Comparison of ENCODE assay signal across 10 cellular contexts in genomic region chr19:11911937-11912336, GRCh38. TPM values are rescaled to one million over a fixed set of nuclear protein-coding genes. Genes with fewer than 3 reads are reported as not detected.
DNase-seq lines count a peak whose midpoint lies in the region; TF ChIP-seq lines count a peak whose summit lies in the region.
"Not testable (repeated sequence)": the region's sequence is repeated elsewhere in the genome, so short reads cannot be mapped to it uniquely, and the experiment has no call there.
"Had no signal": no experiment of that assay in that cellular context is flagged by ENCODE, and none has a peak within 500 bp of the region (broad histone marks: within the 10 kb centered on the region; RNA-seq: fewer than 3 reads in every experiment).

No MANE protein-coding gene starts in this region.

- not testable (repeated sequence) for H3K23ac ChIP-seq in mesendoderm (ENCODE audit: low read length)

- not testable (repeated sequence) for H3K4me1 Mint-ChIP-seq in activated naive CD4-positive, alpha-beta T cell treated with anti-CD3 and anti-CD28 coated beads, Interleukin-2, amount 50 U/mL, for 24 hours; endodermal cell; progenitor cell of endocrine pancreas (ENCODE audit: low read depth)

- not testable (repeated sequence) for H3K4me1 ChIP-seq in BLaER1; endodermal cell (ENCODE audit: control insufficient read depth, insufficient read depth, low read length); mesendoderm (ENCODE audit: control insufficient read depth, low read depth, low read length)

- not testable (repeated sequence) for H3K9me3 Mint-ChIP-seq in activated naive CD4-positive, alpha-beta T cell treated with anti-CD3 and anti-CD28 coated beads, Interleukin-2, amount 50 U/mL, for 24 hours
- H3K9me3 Mint-ChIP-seq in endodermal cell (peaks cover 96% of the 10 kb centered on the region), progenitor cell of endocrine pancreas (ENCODE audit: low read depth) (peaks cover 43% of the 10 kb centered on the region)

- 100% methylated on average over 1 of the region's 1 CpG; no CpG with 5 or more reads in 1 of the 2 experiments for WGBS in endodermal cell (ENCODE audit: insufficient coverage in 1 of 2, insufficient read length in 1 of 2), 2 experiments
- WGBS in mesendoderm (ENCODE audit: extremely low coverage, insufficient coverage, low lambda C conversion rate): no CpG with 5 or more reads among the region's 1 CpG

- DNase-seq in KBM-7: peak; percentile 11
- DNase-seq in endodermal cell; progenitor cell of endocrine pancreas (ENCODE audit: low spot score, unreplicated experiment): not testable (repeated sequence)
- DNase-seq in left kidney (ENCODE audit: low read depth, low spot score): peak; percentile 8
- peak; percentile 19 for DNase-seq in mesendoderm

- peak overlapping the region; percentile 24 for H3K27ac Mint-ChIP-seq in activated naive CD4-positive, alpha-beta T cell treated with anti-CD3 and anti-CD28 coated beads, Interleukin-2, amount 50 U/mL, for 24 hours
- H3K27ac Mint-ChIP-seq in endodermal cell: not testable (repeated sequence)
- H3K27ac Mint-ChIP-seq in progenitor cell of endocrine pancreas: peak overlapping the region; percentile 2

- H3K79me1 ChIP-seq in mesendoderm (ENCODE audit: low read length): not testable (repeated sequence)

- TF ChIP-seq CTCF in endodermal cell (conservative IDR thresholded peaks at IDR 0.05); progenitor cell of endocrine pancreas (IDR thresholded peaks at IDR 0.05; ENCODE audit: unreplicated experiment): not testable (repeated sequence)

- H3K36me3 Mint-ChIP-seq in activated naive CD4-positive, alpha-beta T cell treated with anti-CD3 and anti-CD28 coated beads, Interleukin-2, amount 50 U/mL, for 24 hours: not testable (repeated sequence)
- peaks cover 30% of the 10 kb centered on the region for H3K36me3 Mint-ChIP-seq in endodermal cell (ENCODE audit: low read depth)
- H3K36me3 Mint-ChIP-seq in progenitor cell of endocrine pancreas (ENCODE audit: insufficient read depth): peaks cover 70% of the 10 kb centered on the region

- not testable (repeated sequence) for H3K27ac ChIP-seq in BLaER1; endodermal cell (ENCODE audit: low read depth, low read length); mesendoderm (ENCODE audit: low read depth, low read length)

- not testable (repeated sequence) for H2BK5ac ChIP-seq in mesendoderm (ENCODE audit: low read length)

- H3K18ac ChIP-seq in mesendoderm (ENCODE audit: low read length): not testable (repeated sequence)

- H3K4me3 ChIP-seq in BLaER1 (0 out of 2 replicates have a peak overlapping the region, but pooled peaks have one; percentile 22), endodermal cell (ENCODE audit: low read length) (peak overlapping the region; percentile 61)
- not testable (repeated sequence) for H3K4me3 ChIP-seq in mesendoderm (ENCODE audit: low read length)

- H2BK15ac ChIP-seq in mesendoderm (replicated peaks; ENCODE audit: low read depth): not testable (repeated sequence)

- H3K36me3 ChIP-seq in BLaER1: peaks cover 49% of the 10 kb centered on the region
- H3K36me3 ChIP-seq in endodermal cell (ENCODE audit: control insufficient read depth, insufficient read depth, low read length): peaks cover 19% of the 10 kb centered on the region
- not testable (repeated sequence) for H3K36me3 ChIP-seq in mesendoderm (ENCODE audit: control insufficient read depth, insufficient read depth, low read length)

- not testable (repeated sequence) for H3K4me2 ChIP-seq in BLaER1; mesendoderm (ENCODE audit: low read length)

- H3K27me3 ChIP-seq in BLaER1; endodermal cell (ENCODE audit: control insufficient read depth, insufficient read depth, low read length, poor library complexity, severe bottlenecking); mesendoderm (ENCODE audit: insufficient read depth, low read length, poor library complexity): not testable (repeated sequence)

- H3K56ac ChIP-seq in mesendoderm (ENCODE audit: low read length): not testable (repeated sequence)

- not testable (repeated sequence) for H2AK5ac ChIP-seq in mesendoderm (ENCODE audit: low read length)

- not testable (repeated sequence) for H3K79me2 ChIP-seq in mesendoderm (ENCODE audit: control insufficient read depth, insufficient read depth, low read length)

- in situ Hi-C loops in KBM-7 (cut with MboI; ENCODE audit: low pct_unique_long_range_greater_than_20kb, low sequenced_read_pairs): not testable (repeated sequence)

- H4K20me1 ChIP-seq in BLaER1: not testable (repeated sequence)

- H4K5ac ChIP-seq in mesendoderm (ENCODE audit: low read length): not testable (repeated sequence)

- not testable (repeated sequence) for H3K4ac ChIP-seq in mesendoderm (ENCODE audit: low read depth, low read length)

- H3K9me3 ChIP-seq in BLaER1 (peaks cover 83% of the 10 kb centered on the region), endodermal cell (ENCODE audit: control insufficient read depth, low read length) (peaks cover 66% of the 10 kb centered on the region)

- not testable (repeated sequence) for H2BK120ac ChIP-seq in mesendoderm (ENCODE audit: low read depth, low read length)

- not testable (repeated sequence) for H4K8ac ChIP-seq in mesendoderm (ENCODE audit: low read depth, low read length)

- H3K4me3 Mint-ChIP-seq in activated naive CD4-positive, alpha-beta T cell treated with anti-CD3 and anti-CD28 coated beads, Interleukin-2, amount 50 U/mL, for 24 hours; endodermal cell; progenitor cell of endocrine pancreas (ENCODE audit: low read depth): not testable (repeated sequence)

- H3K27me3 Mint-ChIP-seq in activated naive CD4-positive, alpha-beta T cell treated with anti-CD3 and anti-CD28 coated beads, Interleukin-2, amount 50 U/mL, for 24 hours; endodermal cell (ENCODE audit: insufficient read depth); progenitor cell of endocrine pancreas: not testable (repeated sequence)

- not testable (repeated sequence) for H3K9ac ChIP-seq in BLaER1; endodermal cell (ENCODE audit: extremely low read depth, low read length, poor library complexity, severe bottlenecking); mesendoderm (ENCODE audit: low read length)

RNA-seq across cellular contexts. Expression of gene ZNF700, which starts 13.0 kb away (rescaled TPM):
- 10 to 100 TPM; 11.6 to 19.2 TPM for total RNA-seq in endodermal cell
- polyA plus RNA-seq in endodermal cell (2013, experiment 1 of 2): 10.0 TPM
- polyA plus RNA-seq in endodermal cell (2013, experiment 2 of 2): 10.7 TPM
- 3.5 TPM for polyA plus RNA-seq in mesendoderm (2013, experiment 1 of 2)
- 3.5 TPM for polyA plus RNA-seq in mesendoderm (2013, experiment 2 of 2)
- 13.4 and 14.1 TPM in 2 replicates for total RNA-seq in progenitor cell of endocrine pancreas

RNA-seq across cellular contexts. Expression of gene ZNF69, which starts 24.4 kb away (rescaled TPM):
- 10 to 100 TPM; 24.6 to 28.8 TPM for total RNA-seq in endodermal cell
- 15.9 TPM for polyA plus RNA-seq in endodermal cell (2013, experiment 1 of 2)
- polyA plus RNA-seq in endodermal cell (2013, experiment 2 of 2): 15.6 TPM
- polyA plus RNA-seq in mesendoderm (2013, experiment 1 of 2): 6.7 TPM
- 6.6 TPM for polyA plus RNA-seq in mesendoderm (2013, experiment 2 of 2)
- total RNA-seq in progenitor cell of endocrine pancreas: 36.0 and 39.0 TPM in 2 replicates
- total RNA-seq: A172 had no signal
- polyA plus RNA-seq: A549 had no signal

RNA-seq across cellular contexts. Expression of gene ZNF763, which starts 52.9 kb away (rescaled TPM):
- 1 to 10 TPM; 4.4 to 5.0 TPM for total RNA-seq in endodermal cell
- 2.4 TPM for polyA plus RNA-seq in endodermal cell (2013, experiment 1 of 2)
- 2.1 TPM for polyA plus RNA-seq in endodermal cell (2013, experiment 2 of 2)
- 0.52 TPM for polyA plus RNA-seq in mesendoderm (2013, experiment 1 of 2)
- 0.59 TPM for polyA plus RNA-seq in mesendoderm (2013, experiment 2 of 2)
- 8.7 and 8.9 TPM in 2 replicates for total RNA-seq in progenitor cell of endocrine pancreas
- total RNA-seq: Daoy had no signal
- polyA plus RNA-seq: A549 had no signal
